In genomic region chr10:12711344-12711708, GRCh38 we compare ENCODE assay signal across 18 cellular contexts.
A peak's percentile ranks its signal among the peaks of the same experiment; 100 is the strongest.
DNase-seq lines count a peak whose midpoint lies in the region; FAIRE-seq and TF ChIP-seq lines count a peak whose summit lies in the region.
"Had no signal": no experiment of that assay in that cellular context is flagged by ENCODE, and none has a peak within 500 bp of the region (broad histone marks: within the 10 kb centered on the region; RNA-seq: fewer than 3 reads in every experiment).

No MANE protein-coding gene starts in this region.

- H3K27ac ChIP-seq in astrocyte (ENCODE audit: low read depth, low read length): no peak overlapping the region
- H3K27ac ChIP-seq in prostate gland: no peak overlapping the region

- H3K36me3 ChIP-seq in astrocyte (ENCODE audit: insufficient read depth, low read length) (no peaks in the 10 kb centered on the region), prostate gland (no peaks in the 10 kb centered on the region)
- H3K36me3 ChIP-seq: tibial nerve had no signal

- intact Hi-C loops in activated CD4-positive, alpha-beta T cell treated with anti-CD3 and anti-CD28 coated beads, Interleukin-2, amount 10 ng/mL, durations not matched to agents 24 days and 14 days (cut with micrococcal nuclease): loop anchor here (1.0 to 10.0 kb wide), 11 partner anchors 9 to 589 kb away; partner anchors contain the start of gene CAMK1D
- intact Hi-C loops in prostate gland (cut with DNase I): loop anchor here (2.0 to 5.0 kb wide), 2 partner anchors 447 to 499 kb away; no protein-coding TSS in a partner anchor

- DNase-seq in activated CD4-positive, alpha-beta T cell treated with anti-CD3 and anti-CD28 coated beads, Interleukin-2, amount 10 ng/mL, durations not matched to agents 24 days and 14 days: no peak
- no peak for DNase-seq in activated CD4-positive, alpha-beta T cell treated with anti-CD3 and anti-CD28 coated beads, Interleukin-2, amount 50 U/mL, for 1 hour
- DNase-seq in HFFc6 (no peak), astrocyte (ENCODE audit: low read depth) (no peak), osteocyte (ENCODE audit: extremely low spot score, unreplicated experiment) (no peak), NCI-H82 (lab: John Stamatoyannopoulos, UW) (no peak), prostate gland (ENCODE audit: low spot score) (no peak), midbrain (lab: John Stamatoyannopoulos, UW) (no peak)
- DNase-seq: NCI-H1436 treated with DMSO at 0.1 percent for 48 hours had no signal

- peaks cover 52% of the 10 kb centered on the region for H3K4me1 Mint-ChIP-seq in activated CD4-positive, alpha-beta T cell treated with anti-CD3 and anti-CD28 coated beads, Interleukin-2, amount 10 ng/mL, durations not matched to agents 24 days and 14 days
- H3K4me1 Mint-ChIP-seq in HFFc6 (ENCODE audit: low read depth) (peaks cover 47% of the 10 kb centered on the region), astrocyte (ENCODE audit: low read depth, unreplicated experiment) (peaks cover 54% of the 10 kb centered on the region), osteocyte (ENCODE audit: unreplicated experiment) (peaks cover 55% of the 10 kb centered on the region)

- no peaks in the 10 kb centered on the region for H3K27me3 ChIP-seq in astrocyte (ENCODE audit: insufficient read depth, low read length)
- H3K27me3 ChIP-seq in prostate gland (replicated peaks; ENCODE audit: insufficient read depth): no peaks in the 10 kb centered on the region
- H3K27me3 ChIP-seq: hepatocyte, tibial nerve had no signal

- H3K79me2 ChIP-seq in astrocyte (ENCODE audit: insufficient read depth, low read length): no peaks in the 10 kb centered on the region
- H3K79me2 ChIP-seq: hepatocyte had no signal

- no peaks in the 10 kb centered on the region for H3K9me3 ChIP-seq in astrocyte (ENCODE audit: insufficient read depth, low read depth, low read length)
- H3K9me3 ChIP-seq in prostate gland: no peaks in the 10 kb centered on the region
- H3K9me3 ChIP-seq: tibial nerve had no signal

- peak; percentile 42 for TF ChIP-seq CTCF in HFFc6 (IDR thresholded peaks at IDR 0.05)
- TF ChIP-seq CTCF in astrocyte (IDR thresholded peaks at IDR 0.05; ENCODE audit: insufficient read depth, low read depth, low read length): no peak
- TF ChIP-seq CTCF in osteocyte (IDR thresholded peaks at IDR 0.05): no peak
- TF ChIP-seq CTCF in prostate gland (IDR thresholded peaks at IDR 0.05): peak in 1 of 4 experiments; percentile 3

- peak overlapping the region; percentile 59 for H3K27ac Mint-ChIP-seq in activated CD4-positive, alpha-beta T cell treated with anti-CD3 and anti-CD28 coated beads, Interleukin-2, amount 10 ng/mL, durations not matched to agents 24 days and 14 days
- H3K27ac Mint-ChIP-seq in HFFc6: no peak overlapping the region
- peak overlapping the region; percentile 99 for H3K27ac Mint-ChIP-seq in astrocyte (ENCODE audit: unreplicated experiment)
- H3K27ac Mint-ChIP-seq in osteocyte (ENCODE audit: unreplicated experiment): peak overlapping the region; percentile 94
- H3K27ac Mint-ChIP-seq: progenitor cell of endocrine pancreas had no signal

- H3K4me1 ChIP-seq in astrocyte (ENCODE audit: insufficient read depth, low read length) (peaks cover 47% of the 10 kb centered on the region), prostate gland (replicated peaks) (no peaks in the 10 kb centered on the region)

- 66% methylated on average over 6 of the region's 6 CpGs for WGBS in prostate gland

- no peaks in the 10 kb centered on the region for H3K9me3 Mint-ChIP-seq in activated CD4-positive, alpha-beta T cell treated with anti-CD3 and anti-CD28 coated beads, Interleukin-2, amount 10 ng/mL, durations not matched to agents 24 days and 14 days
- H3K9me3 Mint-ChIP-seq in HFFc6: no peaks in the 10 kb centered on the region
- no peaks in the 10 kb centered on the region for H3K9me3 Mint-ChIP-seq in astrocyte (ENCODE audit: unreplicated experiment)
- no peaks in the 10 kb centered on the region for H3K9me3 Mint-ChIP-seq in osteocyte (ENCODE audit: unreplicated experiment)
- H3K9me3 Mint-ChIP-seq: activated naive CD4-positive, alpha-beta T cell treated with anti-CD3 and anti-CD28 coated beads for 36 hours; GM23338; naive thymus-derived CD4-positive, alpha-beta T cell had no signal

- H3K9ac ChIP-seq in astrocyte (ENCODE audit: low read length): no peak overlapping the region

- H3K4me3 Mint-ChIP-seq in activated CD4-positive, alpha-beta T cell treated with anti-CD3 and anti-CD28 coated beads, Interleukin-2, amount 10 ng/mL, durations not matched to agents 24 days and 14 days: no peak overlapping the region
- H3K4me3 Mint-ChIP-seq in HFFc6: no peak overlapping the region
- H3K4me3 Mint-ChIP-seq in astrocyte (ENCODE audit: unreplicated experiment): peak overlapping the region; percentile 55
- H3K4me3 Mint-ChIP-seq in osteocyte (ENCODE audit: unreplicated experiment): no peak overlapping the region
- H3K4me3 Mint-ChIP-seq: activated naive CD4-positive, alpha-beta T cell treated with anti-CD3 and anti-CD28 coated beads for 36 hours; GM23338 had no signal

- H2AFZ ChIP-seq in astrocyte (ENCODE audit: low read depth, low read length): no peak overlapping the region
- H2AFZ ChIP-seq: GM23338, hepatocyte had no signal

- no peak for FAIRE-seq in astrocyte (lab: Jason Lieb, UNC)
- FAIRE-seq: colon, endometrium had no signal

- no peak for TF ChIP-seq POLR2A in prostate gland (IDR thresholded peaks at IDR 0.05)

- no peaks in the 10 kb centered on the region for H3K27me3 Mint-ChIP-seq in activated CD4-positive, alpha-beta T cell treated with anti-CD3 and anti-CD28 coated beads, Interleukin-2, amount 10 ng/mL, durations not matched to agents 24 days and 14 days
- H3K27me3 Mint-ChIP-seq in HFFc6 (ENCODE audit: insufficient read depth) (peaks cover 9% of the 10 kb centered on the region), astrocyte (ENCODE audit: low read depth, unreplicated experiment) (no peaks in the 10 kb centered on the region), osteocyte (ENCODE audit: unreplicated experiment) (no peaks in the 10 kb centered on the region)
- H3K27me3 Mint-ChIP-seq: naive thymus-derived CD4-positive, alpha-beta T cell had no signal

- H3K4me3 ChIP-seq in astrocyte (ENCODE audit: insufficient read depth, low read depth, low read length) (no peak overlapping the region), prostate gland (no peak overlapping the region)
- H3K4me3 ChIP-seq: GM23338, hepatocyte, smooth muscle cell, tibial nerve had no signal

- no peaks in the 10 kb centered on the region for H3K36me3 Mint-ChIP-seq in activated CD4-positive, alpha-beta T cell treated with anti-CD3 and anti-CD28 coated beads, Interleukin-2, amount 10 ng/mL, durations not matched to agents 24 days and 14 days (ENCODE audit: low read depth)
- no peaks in the 10 kb centered on the region for H3K36me3 Mint-ChIP-seq in HFFc6 (ENCODE audit: low read depth)
- H3K36me3 Mint-ChIP-seq in astrocyte (ENCODE audit: low read depth, unreplicated experiment): no peaks in the 10 kb centered on the region
- H3K36me3 Mint-ChIP-seq in osteocyte (ENCODE audit: unreplicated experiment): no peaks in the 10 kb centered on the region

- no peak overlapping the region for H3K4me2 ChIP-seq in astrocyte (ENCODE audit: low read length)
- H3K4me2 ChIP-seq: GM23338, hepatocyte had no signal

- no peaks in the 10 kb centered on the region for H4K20me1 ChIP-seq in astrocyte (ENCODE audit: insufficient read depth, low read length)
